In the genomic region with DNA sequence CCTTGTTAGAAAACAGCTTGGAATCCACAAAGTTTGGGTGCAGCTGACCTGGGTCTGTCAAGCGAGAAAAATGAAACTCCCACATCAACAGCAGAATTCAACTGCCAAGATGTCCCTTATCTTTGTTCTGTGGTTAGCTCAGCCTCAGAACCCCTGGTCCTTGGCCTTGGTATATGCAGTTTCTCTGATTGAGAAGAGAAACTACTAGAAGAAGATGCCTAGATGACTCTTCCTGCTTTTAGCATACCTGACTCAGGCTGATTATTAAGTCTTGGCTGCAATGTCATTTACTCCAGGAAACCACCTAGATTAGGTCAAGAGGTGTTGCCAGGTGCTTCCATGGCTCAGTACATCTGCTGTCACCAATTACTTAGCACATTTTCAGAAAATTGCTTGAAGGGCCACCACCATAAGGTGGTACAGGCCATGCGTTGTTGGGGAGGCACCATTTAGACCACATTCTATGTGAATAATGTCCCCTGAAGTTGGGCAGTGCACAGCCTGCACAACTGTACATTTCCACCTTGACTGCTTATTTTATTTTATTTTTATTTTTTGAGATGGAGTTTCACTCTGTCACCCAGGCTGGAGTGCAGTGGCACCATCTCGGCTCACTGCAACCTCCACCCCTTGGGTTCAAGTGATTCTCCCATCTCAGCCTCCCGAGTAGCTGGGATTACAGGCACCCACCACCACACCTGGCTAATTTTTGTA, we compare ENCODE assay signal across 16 cellular contexts. TPM values are rescaled to one million over a fixed set of nuclear protein-coding genes. Genes with fewer than 3 reads are reported as not detected.
DNase-seq lines count a peak whose midpoint lies in the region; ATAC-seq, FAIRE-seq and TF ChIP-seq lines count a peak whose summit lies in the region.
"Had no signal": no experiment of that assay in that cellular context is flagged by ENCODE, and none has a peak within 500 bp of the region (broad histone marks: within the 10 kb centered on the region; RNA-seq: fewer than 3 reads in every experiment).

No MANE protein-coding gene starts in this region.

- ATAC-seq in left cardiac atrium = peak; percentile 19 to 29
- peak; percentile 48 for ATAC-seq in HG03520 (IDR thresholded peaks at IDR 0.05; ENCODE audit: unreplicated experiment)
- ATAC-seq in HG03139 (IDR thresholded peaks at IDR 0.05; ENCODE audit: unreplicated experiment) = no peak
- no peak for ATAC-seq in GM19035 (IDR thresholded peaks at IDR 0.05; ENCODE audit: unreplicated experiment)

- no peak for TF ChIP-seq EP300 in suprapubic skin (IDR thresholded peaks at IDR 0.05)

- H3K27ac ChIP-seq in left ventricle myocardium inferior (replicated peaks) = no peak overlapping the region
- H3K27ac ChIP-seq in suprapubic skin = no peak overlapping the region
- H3K27ac ChIP-seq: parathyroid adenoma had no signal

- intact Hi-C loops in left cardiac atrium (cut with DNase I) = no loop called here
- intact Hi-C loops in left ventricle myocardium inferior (cut with micrococcal nuclease) = no loop called here

- no peak for DNase-seq in left cardiac atrium
- DNase-seq in left ventricle myocardium inferior = no peak
- peak; percentile 94 for DNase-seq in amniotic epithelial cell (ENCODE audit: low read depth)
- no peak for DNase-seq in suprapubic skin (ENCODE audit: low spot score in 2 of 2)
- DNase-seq in GM19239 (ENCODE audit: insufficient read length, low spot score) = no peak
- DNase-seq: activated CD8-positive, alpha-beta memory T cell treated with anti-CD3 and anti-CD28 coated beads, Interleukin-2, amount 50 U/mL, for 48 hours; AML-193; cerebellar nuclear complex; MG63; NCI-H510A; SW 1271 had no signal

- no peaks in the 10 kb centered on the region for H3K27me3 ChIP-seq in left ventricle myocardium inferior (ENCODE audit: low read depth)
- no peaks in the 10 kb centered on the region for H3K27me3 ChIP-seq in suprapubic skin
- H3K27me3 ChIP-seq: MG63 had no signal

- H3K9me3 ChIP-seq in left ventricle myocardium inferior (replicated peaks) (no peaks in the 10 kb centered on the region), suprapubic skin (no peaks in the 10 kb centered on the region)
- H3K9me3 ChIP-seq: MG63 had no signal

- no peak for FAIRE-seq in GM19239 (lab: Jason Lieb, UNC)
- FAIRE-seq: G401.6 had no signal

- H3K4me3 ChIP-seq in left ventricle myocardium inferior (no peak overlapping the region), suprapubic skin (no peak overlapping the region)
- H3K4me3 ChIP-seq: MG63 had no signal

- TF ChIP-seq POLR2A in suprapubic skin (IDR thresholded peaks at IDR 0.05) = no peak

- H3K4me1 ChIP-seq in left ventricle myocardium inferior (no peaks in the 10 kb centered on the region), suprapubic skin (no peaks in the 10 kb centered on the region)
- H3K4me1 ChIP-seq: parathyroid adenoma had no signal

- H3K36me3 ChIP-seq in left ventricle myocardium inferior (no peaks in the 10 kb centered on the region), suprapubic skin (no peaks in the 10 kb centered on the region)
- H3K36me3 ChIP-seq: MG63 had no signal

- TF ChIP-seq CTCF in left ventricle myocardium inferior (IDR thresholded peaks at IDR 0.05; ENCODE audit: borderline replicate concordance) (no peak), suprapubic skin (IDR thresholded peaks at IDR 0.05) (no peak)

- 89% methylated on average over 4 of the region's 4 CpGs for WGBS in suprapubic skin

RNA-seq across cellular contexts. Expression of a gene that starts 59.4 kb away (rescaled TPM):
- 10 to 100 TPM; 11.4 to 11.6 TPM for total RNA-seq in left cardiac atrium
- 13.2 TPM for total RNA-seq in left ventricle myocardium inferior
- 10 to 100 TPM in 1 of 4 donors, 1 to 10 TPM in 3; 6.1 to 14.1 (median 7.1) TPM for total RNA-seq in suprapubic skin

Comparison
In these comparisons a context has a peak if more than half of its experiments do, and no peak if none do; other contexts are left out.
1. ATAC-seq: peak in left cardiac atrium (2 of 2) and HG03520 (single experiment); none in HG03139 (single experiment) and GM19035 (single experiment).